10 cellular contexts compared by ENCODE assay signal in the genomic region with DNA sequence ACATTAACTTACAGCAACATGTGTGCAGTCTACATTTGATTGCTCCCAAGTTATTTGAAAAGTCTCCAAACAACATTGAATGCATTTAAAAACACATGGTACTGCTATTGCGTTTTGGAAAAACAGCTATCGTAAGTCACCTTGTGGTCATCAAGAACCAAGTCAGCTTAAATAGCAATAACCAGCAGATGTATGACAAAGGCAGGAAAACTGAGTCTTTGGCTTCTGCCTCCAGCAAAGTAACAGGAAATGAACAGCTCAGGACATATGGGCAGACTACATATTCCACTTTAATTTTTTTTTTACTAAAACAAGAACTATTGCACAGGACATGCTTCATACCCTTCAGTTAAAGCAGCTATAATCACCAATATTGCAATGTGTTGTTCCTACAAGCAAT.
"Had no signal": no experiment of that assay in that cellular context is flagged by ENCODE, and none has a peak within 500 bp of the region (broad histone marks: within the 10 kb centered on the region; RNA-seq: fewer than 3 reads in every experiment).

No MANE protein-coding gene starts in this region.

- DNase-seq: activated CD4-positive, alpha-beta T cell treated with anti-CD3 and anti-CD28 coated beads, Interleukin-2, amount 50 U/mL, for 1 hour; activated naive CD4-positive, alpha-beta T cell treated with Interleukin-2 at 50 U/mL for 16 hours; colonic mucosa; islet precursor cell; naive B cell; ovary; sigmoid colon had no signal

- H3K27ac ChIP-seq: ascending aorta, colonic mucosa, esophagus muscularis mucosa, ovary, sigmoid colon had no signal

- H3K36me3 ChIP-seq: ascending aorta, colonic mucosa, esophagus muscularis mucosa, ovary, sigmoid colon had no signal

- H3K27me3 ChIP-seq: ascending aorta, colonic mucosa, esophagus muscularis mucosa, ovary, sigmoid colon had no signal

- H3K4me1 ChIP-seq: ascending aorta, colonic mucosa, esophagus muscularis mucosa, sigmoid colon had no signal

- H3K4me3 ChIP-seq: ascending aorta, colonic mucosa, esophagus muscularis mucosa, lung, ovary, sigmoid colon had no signal

- H3K9me3 ChIP-seq: ascending aorta, colonic mucosa, esophagus muscularis mucosa, ovary, sigmoid colon had no signal
